Comparison of ENCODE assay signal across 15 cellular contexts in genomic region chr4:185018834-185019450, GRCh38. TPM values are rescaled to one million over a fixed set of nuclear protein-coding genes. Genes with fewer than 3 reads are reported as not detected.
DNase-seq lines count a peak whose midpoint lies in the region; ATAC-seq and TF ChIP-seq lines count a peak whose summit lies in the region.
"Had no signal": no experiment of that assay in that cellular context is flagged by ENCODE, and none has a peak within 500 bp of the region (broad histone marks: within the 10 kb centered on the region; RNA-seq: fewer than 3 reads in every experiment).

No MANE protein-coding gene starts in this region.

- peaks cover 49% of the 10 kb centered on the region for H3K4me1 Mint-ChIP-seq in GM23338
- H3K4me1 Mint-ChIP-seq in memory B cell: peaks cover 13% of the 10 kb centered on the region

- H3K27me3 ChIP-seq in BLaER1 (peaks cover 98% of the 10 kb centered on the region), GM23338 (ENCODE audit: insufficient read depth) (peaks cover 100% of the 10 kb centered on the region)

- DNase-seq in GM23338 (ENCODE audit: low spot score): peak; percentile 66
- peak; percentile 24 for DNase-seq in astrocyte of the hippocampus (ENCODE audit: low read depth, low spot score)
- no peak for DNase-seq in memory B cell (ENCODE audit: low spot score in 2 of 2)
- DNase-seq in Kasumi-1 (lab: John Stamatoyannopoulos, UW): no peak
- no peak for DNase-seq in NCI-H524 (lab: John Stamatoyannopoulos, UW)
- no peak for DNase-seq in KBM-7
- DNase-seq: amygdala; HCEC 1CT; kidney; right cardiac atrium; SIG-M5; stimulated activated naive CD4-positive, alpha-beta T cell had no signal

- H3K9ac ChIP-seq in BLaER1: no peak overlapping the region

- no peak overlapping the region for H3K27ac ChIP-seq in BLaER1
- H3K27ac ChIP-seq in GM23338 (ENCODE audit: low read depth): no peak overlapping the region

- H3K27me3 Mint-ChIP-seq in GM23338 (ENCODE audit: insufficient read depth, low read depth, poor library complexity) (peaks cover 100% of the 10 kb centered on the region), memory B cell (peaks cover 30% of the 10 kb centered on the region)

- H3K9me3 Mint-ChIP-seq in GM23338: peaks cover 3% of the 10 kb centered on the region; the same call in 1 of the 3 replicates
- no peaks in the 10 kb centered on the region for H3K9me3 Mint-ChIP-seq in memory B cell

- in situ Hi-C loops in KBM-7 (cut with MboI; ENCODE audit: low pct_unique_long_range_greater_than_20kb, low sequenced_read_pairs): no loop called here

- H3K4me3 ChIP-seq in BLaER1 (peak overlapping the region; percentile 22; the same call in 1 of the 2 replicates), GM23338 (peak overlapping the region; percentile 54)

- H3K79me2 ChIP-seq in GM23338 (replicated peaks; ENCODE audit: insufficient read depth): no peaks in the 10 kb centered on the region

- H3K27ac Mint-ChIP-seq in GM23338 (no peak overlapping the region), memory B cell (no peak overlapping the region)

- peaks cover 38% of the 10 kb centered on the region for H3K9me3 ChIP-seq in BLaER1

- H3K36me3 Mint-ChIP-seq in GM23338 (ENCODE audit: low read depth) (no peaks in the 10 kb centered on the region), memory B cell (no peaks in the 10 kb centered on the region)
- H3K36me3 Mint-ChIP-seq: CD14-positive monocyte had no signal

- H3K9me2 ChIP-seq in GM23338 (ENCODE audit: insufficient read depth): no peaks in the 10 kb centered on the region

- H3K4me2 ChIP-seq in BLaER1 (no peak overlapping the region), GM23338 (peak overlapping the region; percentile 82)

- H3K36me3 ChIP-seq in BLaER1: no peaks in the 10 kb centered on the region
- no peaks in the 10 kb centered on the region for H3K36me3 ChIP-seq in GM23338 (ENCODE audit: insufficient read depth)

- ATAC-seq in GM23338 (peak; percentile 22), memory B cell (ENCODE audit: low read depth) (no peak)
- ATAC-seq: right cardiac atrium had no signal

- peaks cover 23% of the 10 kb centered on the region; the same call in 1 of the 2 replicates for H4K20me1 ChIP-seq in BLaER1
- peaks cover 10% of the 10 kb centered on the region; the same call in 1 of the 2 replicates for H4K20me1 ChIP-seq in GM23338 (replicated peaks; ENCODE audit: insufficient read depth)

- H2AFZ ChIP-seq in GM23338: peak overlapping the region; percentile 93

- H3K4me1 ChIP-seq in BLaER1 (no peaks in the 10 kb centered on the region), GM23338 (ENCODE audit: insufficient read depth) (peaks cover 62% of the 10 kb centered on the region)

- H3F3A ChIP-seq in GM23338 (replicated peaks; ENCODE audit: low read depth): peaks cover 22% of the 10 kb centered on the region; the same call in 1 of the 2 replicates

- peak overlapping the region; percentile 74 for H3K4me3 Mint-ChIP-seq in GM23338
- peak overlapping the region; percentile 24 for H3K4me3 Mint-ChIP-seq in memory B cell

- TF ChIP-seq CTCF in GM23338 (conservative IDR thresholded peaks at IDR 0.05; ENCODE audit: low read depth in 2 of 2): no peak

TF ChIP-seq in GM23338, 12 proteins besides CTCF, POLR2A, EP300 and RAD21:
- TF ChIP-seq EZH2 (IDR thresholded peaks at IDR 0.05; ENCODE audit: low read depth, unreplicated experiment) (peak; percentile 69), EZH2phosphoT487 (IDR thresholded peaks at IDR 0.05; ENCODE audit: unreplicated experiment) (peak; percentile 64), ZNF114 (CRISPR knock-in tag; IDR thresholded peaks at IDR 0.05) (no peak), CREB1 (CRISPR knock-in tag; IDR thresholded peaks at IDR 0.05; ENCODE audit: low read depth) (no peak)

RNA-seq across cellular contexts. Expression of gene HELT, which starts 0.7 kb away (rescaled TPM):
- not detected in 2 replicates for total RNA-seq in GM23338 (2014; rRNA removed; shearing (Covaris generic))
- 0.28 TPM in 1 of 2 replicates, not detected in the other for polyA plus RNA-seq in GM23338 (2016; fragmentation: Nextera tagmentation; extraction: Ambion mirVana)
- total RNA-seq: dermis microvascular lymphatic vessel endothelial cell, kidney, right cardiac atrium had no signal
- polyA plus RNA-seq: CD14-positive monocyte, right cardiac atrium had no signal

Comparison
In these comparisons a context has a peak if more than half of its experiments do, and no peak if none do; other contexts are left out.
1. DNase-seq: peak in GM23338 (single experiment) and astrocyte of the hippocampus (single experiment); none in memory B cell (0 of 2), Kasumi-1 (0 of 2), NCI-H524 (0 of 2) and KBM-7 (single experiment).